In genomic region chr1:155200920-155201319, GRCh38 we compare ENCODE assay signal across 20 cellular contexts. TPM values are rescaled to one million over a fixed set of nuclear protein-coding genes. Genes with fewer than 3 reads are reported as not detected.
DNase-seq lines count a peak whose midpoint lies in the region; ATAC-seq and TF ChIP-seq lines count a peak whose summit lies in the region.
"Had no signal": no experiment of that assay in that cellular context is flagged by ENCODE, and none has a peak within 500 bp of the region (broad histone marks: within the 10 kb centered on the region; RNA-seq: fewer than 3 reads in every experiment).

No MANE protein-coding gene starts in this region.

- no peak overlapping the region for H3K27ac Mint-ChIP-seq in T-helper 17 cell
- H3K27ac Mint-ChIP-seq in glutamatergic neuron (ENCODE audit: unreplicated experiment) = peak overlapping the region; percentile 28
- H3K27ac Mint-ChIP-seq in immature natural killer cell = no peak overlapping the region
- H3K27ac Mint-ChIP-seq in natural killer cell = no peak overlapping the region

- H3K36me3 Mint-ChIP-seq in T-helper 17 cell (ENCODE audit: low read depth) (no peaks in the 10 kb centered on the region), glutamatergic neuron (ENCODE audit: unreplicated experiment) (no peaks in the 10 kb centered on the region), immature natural killer cell (no peaks in the 10 kb centered on the region), natural killer cell (no peaks in the 10 kb centered on the region)
- H3K36me3 Mint-ChIP-seq: IgD-negative memory B cell had no signal

- peak overlapping the region; percentile 21 for H3K4me3 Mint-ChIP-seq in T-helper 17 cell
- no peak overlapping the region for H3K4me3 Mint-ChIP-seq in glutamatergic neuron (ENCODE audit: unreplicated experiment)
- no peak overlapping the region for H3K4me3 Mint-ChIP-seq in immature natural killer cell
- H3K4me3 Mint-ChIP-seq in natural killer cell = no peak overlapping the region
- H3K4me3 Mint-ChIP-seq: IgD-negative memory B cell had no signal

- H3K4me1 Mint-ChIP-seq in T-helper 17 cell = peaks cover 4% of the 10 kb centered on the region
- H3K4me1 Mint-ChIP-seq in glutamatergic neuron (ENCODE audit: low read depth, unreplicated experiment) = peaks cover 2% of the 10 kb centered on the region
- peaks cover 0 to 2% of the 10 kb centered on the region in 2 donors for H3K4me1 Mint-ChIP-seq in immature natural killer cell
- no peaks in the 10 kb centered on the region for H3K4me1 Mint-ChIP-seq in natural killer cell
- H3K4me1 Mint-ChIP-seq: IgD-negative memory B cell had no signal

- no peaks in the 10 kb centered on the region for H3K27me3 ChIP-seq in aorta (ENCODE audit: control insufficient read depth in 1 of 2, insufficient read depth in 2 of 2, low read length in 1 of 2)

- peaks cover 0 to 4% of the 10 kb centered on the region in 2 donors for H3K36me3 ChIP-seq in aorta (ENCODE audit: control insufficient read depth in 1 of 2, insufficient read depth in 2 of 2, low read length in 1 of 2)

- ATAC-seq in T-helper 17 cell (no peak), aorta (ENCODE audit: low FRiP score) (no peak), natural killer cell (no peak)

- intact Hi-C loops in aorta (cut with DNase I) (no loop called here), natural killer cell (cut with micrococcal nuclease) (no loop called here)

- H3K27me3 Mint-ChIP-seq in T-helper 17 cell (no peaks in the 10 kb centered on the region), glutamatergic neuron (ENCODE audit: unreplicated experiment) (peaks cover 8% of the 10 kb centered on the region), immature natural killer cell (ENCODE audit: low read depth in 3 of 3) (peaks cover under 1 to 3% (median 2%) of the 10 kb centered on the region in 3 donors), natural killer cell (ENCODE audit: low read depth in 2 of 2) (no peaks in the 10 kb centered on the region)
- H3K27me3 Mint-ChIP-seq: IgD-negative memory B cell had no signal

- DNase-seq in T-helper 17 cell (no peak), glutamatergic neuron (no peak), aorta (peak; percentile 39 to 51), immature natural killer cell (no peak), natural killer cell (no peak)
- DNase-seq: ACHN, AML-193, DMS79 treated with DMSO at 0.1 percent for 48 hours, Karpas-422, NCI-H1417 treated with DMSO at 0.1 percent for 48 hours, NCI-H187 treated with DMSO at 0.1 percent for 48 hours, NCI-H226, NCI-H524, NCI-H82, OCI-M1, SHP77 treated with DMSO at 0.1 percent for 48 hours, SK-N-SH had no signal

- H3K9me3 Mint-ChIP-seq in glutamatergic neuron (ENCODE audit: unreplicated experiment) (peaks cover 12% of the 10 kb centered on the region), immature natural killer cell (no peaks in the 10 kb centered on the region), natural killer cell (no peaks in the 10 kb centered on the region)
- H3K9me3 Mint-ChIP-seq: IgD-negative memory B cell had no signal

- TF ChIP-seq CTCF in glutamatergic neuron (IDR thresholded peaks at IDR 0.05; ENCODE audit: partially characterized antibody, unreplicated experiment) = no peak
- TF ChIP-seq CTCF in natural killer cell (IDR thresholded peaks at IDR 0.05) = no peak

- no peak overlapping the region for H3K27ac ChIP-seq in aorta (ENCODE audit: low read depth in 1 of 2, low read length in 2 of 2)
- H3K27ac ChIP-seq: C4-2B, HL-60 had no signal

- no peaks in the 10 kb centered on the region for H3K4me1 ChIP-seq in aorta (ENCODE audit: control insufficient read depth in 1 of 2, insufficient read depth in 2 of 2, low read length in 2 of 2)

- no peaks in the 10 kb centered on the region for H3K9me3 ChIP-seq in T-helper 17 cell (ENCODE audit: control insufficient read depth, low read length, poor library complexity, severe bottlenecking)
- no peaks in the 10 kb centered on the region for H3K9me3 ChIP-seq in aorta (ENCODE audit: control insufficient read depth, low read length)
- H3K9me3 ChIP-seq: SK-N-SH had no signal

- no peak overlapping the region for H3K4me3 ChIP-seq in aorta (ENCODE audit: low read length in 2 of 2)

- 89 to 90% methylated on average over 5 of the region's 5 CpGs for WGBS in aorta, 2 donors

RNA-seq across cellular contexts. Expression of gene THBS3, which starts 6.8 kb away (rescaled TPM):
- 10 to 100 TPM; 34.6 to 38.4 TPM for total RNA-seq in T-helper 17 cell
- 377 TPM for total RNA-seq in glutamatergic neuron (ENCODE audit: unreplicated experiment)
- total RNA-seq in aorta = 10 to 100 TPM; 58.9 to 97.9 TPM
- polyA plus RNA-seq in aorta = 100 to 1,000 TPM in 1 of 2 donors, 10 to 100 TPM in 1; 21.7 to 195 TPM
- polyA plus RNA-seq in immature natural killer cell = 1 to 10 TPM in 2 of 3 donors, not detected in 1; 1.3 to 1.8 TPM
- 10 to 100 TPM; 16.2 to 19.4 (median 18.6) TPM for total RNA-seq in natural killer cell

RNA-seq across cellular contexts. Expression of gene MTX1, which starts 7.6 kb away (rescaled TPM):
- total RNA-seq in T-helper 17 cell (10 to 100 TPM; 20.7 to 28.5 TPM), glutamatergic neuron (ENCODE audit: unreplicated experiment) (26.1 TPM), aorta (10 to 100 TPM; 20.3 to 21.3 TPM), natural killer cell (10 to 100 TPM; 22.3 to 28.5 (median 27.9) TPM)
- polyA plus RNA-seq in aorta (10 to 100 TPM; 26.2 to 52.9 TPM), immature natural killer cell (10 to 100 TPM; 51.1 to 62.6 (median 55.1) TPM)

RNA-seq across cellular contexts. Expression of gene TRIM46, which starts 27.3 kb away (rescaled TPM):
- total RNA-seq in T-helper 17 cell = 10 to 100 TPM in 1 of 2 donors, 1 to 10 TPM in 1; 9.8 to 12.7 TPM
- total RNA-seq in glutamatergic neuron (ENCODE audit: unreplicated experiment) = 30.4 TPM
- total RNA-seq in aorta = 1 to 10 TPM; 1.6 to 3.4 TPM
- polyA plus RNA-seq in aorta = 1 to 10 TPM in 1 of 2 donors, under 1 TPM in 1; 0.50 to 2.1 TPM
- under 1 TPM in 1 of 3 donors, not detected in 2; 0.43 TPM for polyA plus RNA-seq in immature natural killer cell
- total RNA-seq in natural killer cell = 1 to 10 TPM in 2 of 3 donors, under 1 TPM in 1; 0.94 to 4.9 (median 2.5) TPM

RNA-seq across cellular contexts. Expression of gene KRTCAP2, which starts 27.8 kb away (rescaled TPM):
- total RNA-seq in T-helper 17 cell (100 to 1,000 TPM; 110 to 127 TPM), glutamatergic neuron (ENCODE audit: unreplicated experiment) (108 TPM), aorta (100 to 1,000 TPM; 136 to 143 TPM), natural killer cell (100 to 1,000 TPM in 2 of 3 donors, 10 to 100 TPM in 1; 95.3 to 113 (median 104) TPM)
- polyA plus RNA-seq in aorta (100 to 1,000 TPM; 179 to 255 TPM), immature natural killer cell (100 to 1,000 TPM; 396 to 465 (median 435) TPM)

RNA-seq across cellular contexts. Expression of gene ENTREP3, which starts 54.4 kb away (rescaled TPM):
- total RNA-seq in T-helper 17 cell (1 to 10 TPM; 8.6 to 9.3 TPM), glutamatergic neuron (ENCODE audit: unreplicated experiment) (51.2 TPM), aorta (10 to 100 TPM; 22.8 to 28.7 TPM), natural killer cell (1 to 10 TPM; 6.9 to 10.0 (median 8.9) TPM)
- polyA plus RNA-seq in aorta (10 to 100 TPM in 1 of 2 donors, 1 to 10 TPM in 1; 6.0 to 25.4 TPM), immature natural killer cell (1 to 10 TPM in 1 of 3 donors, under 1 TPM in 2; 0.64 to 1.3 (median 0.79) TPM)

Comparison
In these comparisons a context has a peak if more than half of its experiments do, and no peak if none do; other contexts are left out.
1. DNase-seq: peak in aorta (2 of 2); none in T-helper 17 cell (0 of 3), glutamatergic neuron (single experiment), immature natural killer cell (0 of 3) and natural killer cell (single experiment).